Comparison of ENCODE assay signal across 1 cellular context in the genomic region with DNA sequence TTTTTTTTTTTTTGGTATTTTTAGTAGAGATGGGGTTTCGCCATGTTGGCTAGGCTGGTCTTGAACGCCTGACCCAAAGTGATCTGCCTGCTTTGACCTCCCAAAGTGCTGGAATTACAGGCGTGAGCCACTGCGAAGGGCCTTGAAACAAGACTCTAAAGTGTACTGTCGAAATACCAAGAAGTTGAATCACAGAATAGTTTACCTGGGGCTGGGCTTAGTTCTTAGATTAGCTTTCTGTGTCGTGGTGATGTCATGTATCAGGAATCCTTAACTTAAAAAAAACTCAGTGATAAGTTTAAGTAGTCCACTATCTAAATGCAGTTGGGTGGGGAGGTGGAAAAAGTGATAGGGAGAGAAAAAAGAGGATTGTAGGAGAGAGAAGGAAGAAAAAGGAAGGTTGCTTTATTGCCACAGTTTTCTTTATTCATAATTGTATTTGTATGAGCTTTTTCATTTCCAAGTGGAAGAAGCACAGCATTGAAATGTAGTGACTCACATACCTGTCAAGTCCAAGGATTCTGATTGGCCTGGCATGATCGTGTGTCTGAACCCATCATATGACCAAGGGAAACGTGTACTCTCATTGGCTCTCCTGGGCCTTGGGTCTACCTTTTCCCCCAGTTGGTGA.
TF ChIP-seq lines count a peak whose summit lies in the region.

No MANE protein-coding gene starts in this region.

TF ChIP-seq in H1, 55 proteins besides CTCF, POLR2A, EP300 and RAD21:
- TF ChIP-seq RFX5 (IDR thresholded peaks at IDR 0.05; ENCODE audit: borderline replicate concordance, low read depth, low read length) (no peak), RBBP5 (IDR thresholded peaks at IDR 0.05; ENCODE audit: borderline replicate concordance, low read depth, low read length) (no peak), SP1 (IDR thresholded peaks at IDR 0.05; ENCODE audit: low read depth, low read length) (no peak), HDAC2 (IDR thresholded peaks at IDR 0.05; ENCODE audit: borderline replicate concordance in 1 of 2, low read depth in 2 of 2, low read length in 2 of 2) (no peak), GTF2F1 (IDR thresholded peaks at IDR 0.05; ENCODE audit: borderline replicate concordance, low read depth, low read length) (no peak), CHD2 (IDR thresholded peaks at IDR 0.05; ENCODE audit: low read length) (no peak), YY1 (IDR thresholded peaks at IDR 0.05; ENCODE audit: low read depth, low read length) (no peak), CHD1 (IDR thresholded peaks at IDR 0.05; ENCODE audit: low read depth, low read length) (no peak), ZNF274 (IDR thresholded peaks at IDR 0.05; ENCODE audit: borderline replicate concordance, extremely low read depth, low read length) (no peak), SAP30 (IDR thresholded peaks at IDR 0.05; ENCODE audit: insufficient read depth, insufficient replicate concordance, low read length) (no peak), JUN (IDR thresholded peaks at IDR 0.05; ENCODE audit: low read depth, low read length) (peak; percentile 10; the same call in 1 of the 2 replicates), JUND (IDR thresholded peaks at IDR 0.05; ENCODE audit: low read length) (peak; percentile 71; the same call in 1 of the 2 replicates), CTBP2 (IDR thresholded peaks at IDR 0.05; ENCODE audit: borderline replicate concordance, insufficient read depth, insufficient read length, low read length) (no peak), FOSL1 (IDR thresholded peaks at IDR 0.05; ENCODE audit: insufficient read depth, low read depth, low read length) (no peak), KDM4A (IDR thresholded peaks at IDR 0.05; ENCODE audit: low read depth, low read length, severe bottlenecking) (no peak)
- TF ChIP-seq, protein P1, sequence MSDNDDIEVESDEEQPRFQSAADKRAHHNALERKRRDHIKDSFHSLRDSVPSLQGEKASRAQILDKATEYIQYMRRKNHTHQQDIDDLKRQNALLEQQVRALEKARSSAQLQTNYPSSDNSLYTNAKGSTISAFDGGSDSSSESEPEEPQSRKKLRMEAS (IDR thresholded peaks at IDR 0.05), result no peak
